In genomic region chr1:26225033-26225831, GRCh38 we compare ENCODE assay signal across 8 cellular contexts. TPM values are rescaled to one million over a fixed set of nuclear protein-coding genes. Genes with fewer than 3 reads are reported as not detected.
DNase-seq lines count a peak whose midpoint lies in the region; ATAC-seq and TF ChIP-seq lines count a peak whose summit lies in the region.

No MANE protein-coding gene starts in this region.

- H3K27ac ChIP-seq in coronary artery, result no peak overlapping the region

- DNase-seq in DMS53 (lab: John Stamatoyannopoulos, UW) (peak; percentile 93), coronary artery (ENCODE audit: low spot score) (peak; percentile 47), left lobe of liver (ENCODE audit: low spot score) (peak; percentile 95), HCEC 1CT (no peak), NCI-H1105 (lab: John Stamatoyannopoulos, UW) (no peak), NCI-H1436 treated with DMSO at 0.1 percent for 48 hours (lab: John Stamatoyannopoulos, UW) (no peak)
- peak; percentile 16 to 28 for DNase-seq in activated CD4-positive, alpha-beta T cell treated with anti-CD3 and anti-CD28 coated beads for 4 hours
- peak; percentile 2 to 50 for DNase-seq in stimulated activated CD4-positive, alpha-beta T cell treated with anti-CD3 and anti-CD28 coated beads, Interleukin-12 subunit alpha, Interleukin-12 subunit beta, amount 100 ng/mL, for 24 hours (ENCODE audit: low read depth in 2 of 2)

- H3K4me3 ChIP-seq in coronary artery, result peak overlapping the region; percentile 68

- ATAC-seq in left lobe of liver, result peak; percentile 95

- TF ChIP-seq CTCF in coronary artery (IDR thresholded peaks at IDR 0.05), result no peak

RNA-seq across cellular contexts. Expression of gene CEP85, which starts 8.8 kb away (rescaled TPM):
- total RNA-seq in left lobe of liver, result 5.5 TPM

RNA-seq across cellular contexts. Expression of gene CATSPER4, which starts 34.8 kb away (rescaled TPM):
- not detected for total RNA-seq in left lobe of liver

RNA-seq across cellular contexts. Expression of gene CNKSR1, which starts 47.9 kb away (rescaled TPM):
- 0.63 TPM for total RNA-seq in left lobe of liver

RNA-seq across cellular contexts. Expression of gene ZNF593OS, which starts 53.6 kb away (rescaled TPM):
- not detected for total RNA-seq in left lobe of liver

RNA-seq across cellular contexts. Expression of gene SH3BGRL3, which starts 54.7 kb away (rescaled TPM):
- total RNA-seq in left lobe of liver, result 31.5 TPM

Comparison
In these comparisons a context has a peak if more than half of its experiments do, and no peak if none do; other contexts are left out.
1. DNase-seq: peak in DMS53 (single experiment), activated CD4-positive, alpha-beta T cell treated with anti-CD3 and anti-CD28 coated beads for 4 hours (2 of 2), coronary artery (single experiment), left lobe of liver (single experiment) and stimulated activated CD4-positive, alpha-beta T cell treated with anti-CD3 and anti-CD28 coated beads, Interleukin-12 subunit alpha, Interleukin-12 subunit beta, amount 100 ng/mL, for 24 hours (2 of 2); none in HCEC 1CT (single experiment), NCI-H1105 (single experiment) and NCI-H1436 treated with DMSO at 0.1 percent for 48 hours (single experiment).